In genomic region chr3:195148553-195148952, GRCh38 we compare ENCODE assay signal across 1 cellular context.
TF ChIP-seq lines count a peak whose summit lies in the region.

No MANE protein-coding gene starts in this region.

TF ChIP-seq in WTC11, 78 proteins besides CTCF, POLR2A, EP300 and RAD21 (continued from another document):
- TF ChIP-seq ZNF532 (CRISPR knock-in tag; IDR thresholded peaks at IDR 0.05; ENCODE audit: borderline replicate concordance) (no peak), ZNF232 (CRISPR knock-in tag; IDR thresholded peaks at IDR 0.05) (no peak), FOXP1 (CRISPR knock-in tag; IDR thresholded peaks at IDR 0.05; ENCODE audit: borderline replicate concordance) (no peak), PREB (CRISPR knock-in tag; IDR thresholded peaks at IDR 0.05; ENCODE audit: borderline replicate concordance) (no peak), GABPB1 (CRISPR knock-in tag; IDR thresholded peaks at IDR 0.05) (no peak), SMAD3 (CRISPR knock-in tag; IDR thresholded peaks at IDR 0.05; ENCODE audit: borderline replicate concordance) (no peak)
TF ChIP-seq in WTC11: peak in this region for 0.
